Comparison of ENCODE assay signal across 15 cellular contexts in genomic region chr17:48994548-48995331, GRCh38. TPM values are rescaled to one million over a fixed set of nuclear protein-coding genes. Genes with fewer than 3 reads are reported as not detected.
DNase-seq lines count a peak whose midpoint lies in the region; ATAC-seq and TF ChIP-seq lines count a peak whose summit lies in the region.
"Had no signal": no experiment of that assay in that cellular context is flagged by ENCODE, and none has a peak within 500 bp of the region (broad histone marks: within the 10 kb centered on the region; RNA-seq: fewer than 3 reads in every experiment).

No MANE protein-coding gene starts in this region.

- H3K27ac Mint-ChIP-seq in activated CD8-positive, alpha-beta memory T cell treated with anti-CD3 and anti-CD28 coated beads, Interleukin-2, amount 10 ng/mL, durations not matched to agents 7 days and 5 days, result peak overlapping the region; percentile 30
- H3K27ac Mint-ChIP-seq in stimulated activated effector memory CD8-positive, alpha-beta T cell treated with anti-CD3 and anti-CD28 coated beads, Interleukin-12 subunit alpha, Interleukin-12 subunit beta, amount 100 ng/mL, for 72 hours, result no peak overlapping the region

- H3K27me3 Mint-ChIP-seq in activated CD8-positive, alpha-beta memory T cell treated with anti-CD3 and anti-CD28 coated beads, Interleukin-2, amount 10 ng/mL, durations not matched to agents 7 days and 5 days, result peaks cover 82% of the 10 kb centered on the region

- peak overlapping the region; percentile 100 for H3K9ac ChIP-seq in iPS-18a (ENCODE audit: low read length)

- BruUV-seq in Panc1 (replicated peaks; lab: Mats Ljungman, UMichigan), result TSS peak; percentile 88

- H3K36me3 ChIP-seq in Panc1 (ENCODE audit: control insufficient read depth, insufficient read depth, low read length), result no peaks in the 10 kb centered on the region
- peaks cover 1% of the 10 kb centered on the region for H3K36me3 ChIP-seq in iPS-18a (ENCODE audit: control insufficient read depth, low read depth, low read length)

- POLR2A ChIA-PET in Panc1 (lab: Charles Lee), result interaction anchor here (0.6 to 2.0 kb wide), 5 partner anchors 21 to 837 kb away, joined by 3 to 14 read pairs (median 5); no protein-coding TSS in a partner anchor

- H3K9me3 Mint-ChIP-seq in activated CD8-positive, alpha-beta memory T cell treated with anti-CD3 and anti-CD28 coated beads, Interleukin-2, amount 10 ng/mL, durations not matched to agents 7 days and 5 days (ENCODE audit: low read depth), result no peaks in the 10 kb centered on the region
- no peaks in the 10 kb centered on the region for H3K9me3 Mint-ChIP-seq in stimulated activated effector memory CD8-positive, alpha-beta T cell treated with anti-CD3 and anti-CD28 coated beads, Interleukin-12 subunit alpha, Interleukin-12 subunit beta, amount 100 ng/mL, for 72 hours

- H3K36me3 Mint-ChIP-seq in activated CD8-positive, alpha-beta memory T cell treated with anti-CD3 and anti-CD28 coated beads, Interleukin-2, amount 10 ng/mL, durations not matched to agents 7 days and 5 days, result no peaks in the 10 kb centered on the region
- H3K36me3 Mint-ChIP-seq in stimulated activated effector memory CD8-positive, alpha-beta T cell treated with anti-CD3 and anti-CD28 coated beads, Interleukin-12 subunit alpha, Interleukin-12 subunit beta, amount 100 ng/mL, for 72 hours, result no peaks in the 10 kb centered on the region

- H3K4me1 Mint-ChIP-seq in activated CD8-positive, alpha-beta memory T cell treated with anti-CD3 and anti-CD28 coated beads, Interleukin-2, amount 10 ng/mL, durations not matched to agents 7 days and 5 days, result peaks cover 21% of the 10 kb centered on the region
- peaks cover 31% of the 10 kb centered on the region for H3K4me1 Mint-ChIP-seq in stimulated activated effector memory CD8-positive, alpha-beta T cell treated with anti-CD3 and anti-CD28 coated beads, Interleukin-12 subunit alpha, Interleukin-12 subunit beta, amount 100 ng/mL, for 72 hours

- intact Hi-C loops in Panc1 (cut with micrococcal nuclease; ENCODE audit: unreplicated experiment), result loop anchor here (5.0 kb wide), 1 partner anchor 42 kb away; no protein-coding TSS in a partner anchor

- peak; percentile 9 for DNase-seq in activated CD8-positive, alpha-beta memory T cell treated with anti-CD3 and anti-CD28 coated beads, Interleukin-2, amount 10 ng/mL, durations not matched to agents 7 days and 5 days
- DNase-seq in activated CD8-positive, alpha-beta memory T cell treated with anti-CD3 and anti-CD28 coated beads, Interleukin-2, amount 50 U/mL, for 48 hours, result no peak
- no peak for DNase-seq in Panc1 (ENCODE audit: low read depth, low spot score)
- DNase-seq in stimulated activated effector memory CD8-positive, alpha-beta T cell treated with anti-CD3 and anti-CD28 coated beads, Interleukin-12 subunit alpha, Interleukin-12 subunit beta, amount 100 ng/mL, for 72 hours (ENCODE audit: low spot score in 2 of 2), result peak in 1 of 2 donors; percentile 4
- no peak for DNase-seq in substantia nigra (lab: John Stamatoyannopoulos, UW)
- DNase-seq in NK-92 (lab: John Stamatoyannopoulos, UW; ENCODE audit: unreplicated experiment), result no peak
- DNase-seq: activated CD4-positive, CD25-positive, alpha-beta regulatory T cell; activated naive CD4-positive, alpha-beta T cell treated with anti-CD3 and anti-CD28 coated beads, Interleukin-2, amount 50 U/mL, for 16 hours; NCI-H1694 treated with DMSO at 0.1 percent for 48 hours; stimulated activated CD4-positive, alpha-beta T cell treated with anti-CD3 and anti-CD28 coated beads, Interleukin-1b, Interleukin-23, amount 100 ng/mL, for 48 hours; testis had no signal

- H3K9me3 ChIP-seq in Panc1 (ENCODE audit: control insufficient read depth, insufficient read depth, low read depth, low read length) (no peaks in the 10 kb centered on the region), iPS-18a (ENCODE audit: control insufficient read depth, low read depth, low read length) (no peaks in the 10 kb centered on the region)
- H3K9me3 ChIP-seq: testis had no signal

- H3K27ac ChIP-seq in Panc1 (ENCODE audit: low read length) (peak overlapping the region; percentile 97), iPS-18a (ENCODE audit: low read length) (peak overlapping the region; percentile 46), substantia nigra (ENCODE audit: low read depth, low read length, poor library complexity, severe bottlenecking) (no peak overlapping the region)

- H3K4me3 ChIP-seq in Panc1 (ENCODE audit: low read depth in 2 of 2, low read length in 2 of 2) (peak overlapping the region; percentile 70 to 80), iPS-18a (ENCODE audit: low read length) (peak overlapping the region; percentile 99)

- CTCF ChIA-PET in activated CD8-positive, alpha-beta memory T cell treated with anti-CD3 and anti-CD28 coated beads, Interleukin-2, amount 10 ng/mL, durations not matched to agents 7 days and 5 days (lab: Charles Lee), result interaction anchor here (0.8 to 2.8 kb wide), 5 partner anchors 13 to 244 kb away, joined by 3 to 8 read pairs (median 4); no protein-coding TSS in a partner anchor
- CTCF ChIA-PET in Panc1 (lab: Charles Lee), result interaction anchor here (0.7 kb wide), 1 partner anchor 404 kb away, joined by 3 read pairs; no protein-coding TSS in a partner anchor

- TF ChIP-seq CTCF in Panc1 (IDR thresholded peaks at IDR 0.05), result no peak

- in situ Hi-C loops in Panc1 (cut with HindIII; ENCODE audit: low pct_unique_long_range_greater_than_20kb, low sequenced_read_pairs), result no loop called here

- H3K27me3 ChIP-seq in Panc1 (ENCODE audit: control insufficient read depth, insufficient read depth, low read length) (no peaks in the 10 kb centered on the region), iPS-18a (ENCODE audit: control insufficient read depth, insufficient read depth, low read length) (no peaks in the 10 kb centered on the region)

- H3K4me1 ChIP-seq in Panc1 (ENCODE audit: control insufficient read depth, insufficient read depth, low read length) (peaks cover 51% of the 10 kb centered on the region), iPS-18a (ENCODE audit: control insufficient read depth, low read depth, low read length) (peaks cover 41% of the 10 kb centered on the region)
- H3K4me1 ChIP-seq: testis had no signal

- no peak overlapping the region for H3K4me3 Mint-ChIP-seq in activated CD8-positive, alpha-beta memory T cell treated with anti-CD3 and anti-CD28 coated beads, Interleukin-2, amount 10 ng/mL, durations not matched to agents 7 days and 5 days
- H3K4me3 Mint-ChIP-seq in stimulated activated effector memory CD8-positive, alpha-beta T cell treated with anti-CD3 and anti-CD28 coated beads, Interleukin-12 subunit alpha, Interleukin-12 subunit beta, amount 100 ng/mL, for 72 hours, result peak overlapping the region; percentile 19

- ATAC-seq in activated CD8-positive, alpha-beta memory T cell treated with anti-CD3 and anti-CD28 coated beads, Interleukin-2, amount 10 ng/mL, durations not matched to agents 7 days and 5 days, result no peak
- no peak for ATAC-seq in Panc1
- ATAC-seq in stimulated activated effector memory CD8-positive, alpha-beta T cell treated with anti-CD3 and anti-CD28 coated beads, Interleukin-12 subunit alpha, Interleukin-12 subunit beta, amount 100 ng/mL, for 72 hours, result no peak
- ATAC-seq in HG02610 (IDR thresholded peaks at IDR 0.05; ENCODE audit: unreplicated experiment), result no peak

RNA-seq across cellular contexts. Expression of gene IGF2BP1, which starts 2.4 kb away (rescaled TPM):
- total RNA-seq in activated CD8-positive, alpha-beta memory T cell treated with anti-CD3 and anti-CD28 coated beads, Interleukin-2, amount 10 ng/mL, durations not matched to agents 7 days and 5 days, result not detected
- 109 TPM for total RNA-seq in Panc1 (2021; ENCODE audit: unreplicated experiment)
- 33.0 TPM for polyA plus RNA-seq in Panc1 (2012; ENCODE audit: insufficient read length)

RNA-seq across cellular contexts. Expression of gene GIP, which starts 26.3 kb away (rescaled TPM):
- total RNA-seq in activated CD8-positive, alpha-beta memory T cell treated with anti-CD3 and anti-CD28 coated beads, Interleukin-2, amount 10 ng/mL, durations not matched to agents 7 days and 5 days, result not detected
- total RNA-seq in Panc1 (2021; ENCODE audit: unreplicated experiment), result 0.77 TPM
- polyA plus RNA-seq in Panc1 (2012; ENCODE audit: insufficient read length), result 1.6 TPM
- total RNA-seq: dermis microvascular lymphatic vessel endothelial cell, glomerular endothelial cell had no signal

RNA-seq across cellular contexts. Expression of gene SNF8, which starts 50.1 kb away (rescaled TPM):
- total RNA-seq in activated CD8-positive, alpha-beta memory T cell treated with anti-CD3 and anti-CD28 coated beads, Interleukin-2, amount 10 ng/mL, durations not matched to agents 7 days and 5 days, result 100 to 1,000 TPM; 125 to 127 TPM
- total RNA-seq in Panc1 (2021; ENCODE audit: unreplicated experiment), result 371 TPM
- polyA plus RNA-seq in Panc1 (2012; ENCODE audit: insufficient read length), result 299 TPM

Comparison
In these comparisons a context has a peak if more than half of its experiments do, and no peak if none do; other contexts are left out.
1. RNA of gene IGF2BP1, which starts 2.4 kb away (total RNA-seq): 109 TPM in Panc1 (single experiment); not detected in activated CD8-positive, alpha-beta memory T cell treated with anti-CD3 and anti-CD28 coated beads, Interleukin-2, amount 10 ng/mL, durations not matched to agents 7 days and 5 days; every median in the first group is over 100 times any median in the second.